8 cellular contexts compared by ENCODE assay signal in the genomic region with DNA sequence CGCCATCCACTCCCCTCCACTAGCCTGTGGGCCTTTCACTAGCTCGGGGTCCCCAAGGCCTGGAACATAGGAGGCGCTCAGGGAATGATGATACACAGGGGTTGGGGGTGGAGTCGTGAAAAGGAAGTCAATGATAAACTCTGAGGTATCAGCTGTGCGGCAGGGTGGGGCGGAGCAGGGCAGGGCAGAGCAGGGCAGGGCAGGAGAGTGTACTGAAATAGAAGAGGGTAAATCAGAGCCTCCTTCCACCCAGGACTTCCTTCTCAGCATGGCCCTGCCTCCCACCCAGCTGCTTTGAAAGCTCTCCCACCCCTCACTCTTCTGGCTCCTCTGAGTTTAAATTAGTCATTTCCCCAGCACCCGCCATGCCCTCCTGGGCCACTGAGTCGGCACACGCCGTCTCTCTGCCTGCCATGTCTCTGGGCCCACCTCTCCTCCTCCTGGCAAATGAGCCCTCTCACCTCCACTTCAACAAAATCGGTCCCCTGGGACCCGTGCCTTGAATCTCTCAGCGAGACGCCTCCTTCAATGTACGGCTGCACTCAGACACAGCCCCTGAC. TPM values are rescaled to one million over a fixed set of nuclear protein-coding genes. Genes with fewer than 3 reads are reported as not detected.
A peak's percentile ranks its signal among the peaks of the same experiment; 100 is the strongest.
DNase-seq lines count a peak whose midpoint lies in the region; ATAC-seq and TF ChIP-seq lines count a peak whose summit lies in the region.

No MANE protein-coding gene starts in this region.

- H3K36me3 ChIP-seq in OCI-LY1 (ENCODE audit: insufficient read depth, low read length): peaks cover 32% of the 10 kb centered on the region; the same call in 1 of the 2 replicates
- peaks cover 16% of the 10 kb centered on the region for H3K36me3 ChIP-seq in lower lobe of right lung

- peaks cover 43% of the 10 kb centered on the region for H3K4me1 ChIP-seq in OCI-LY1 (ENCODE audit: insufficient read depth, low read length, severe bottlenecking)
- H3K4me1 ChIP-seq in lower lobe of right lung: peaks cover 89% of the 10 kb centered on the region

- no peaks in the 10 kb centered on the region for H4K20me1 ChIP-seq in OCI-LY1 (ENCODE audit: insufficient read depth, low read length)

- H3K4me1 Mint-ChIP-seq in stimulated activated naive CD8-positive, alpha-beta T cell treated with anti-CD3 and anti-CD28 coated beads, Interleukin-15, Interleukin-2, amounts not matched to agents 100 ng/mL and 50 ng/mL, for 24 hours (ENCODE audit: low read depth): peaks cover 97% of the 10 kb centered on the region

- H3K27ac Mint-ChIP-seq in stimulated activated naive CD8-positive, alpha-beta T cell treated with anti-CD3 and anti-CD28 coated beads, Interleukin-15, Interleukin-2, amounts not matched to agents 100 ng/mL and 50 ng/mL, for 24 hours: peak overlapping the region; percentile 93

- H3F3A ChIP-seq in OCI-LY1 (ENCODE audit: insufficient read depth, low read length): no peaks in the 10 kb centered on the region

- H3K4me3 ChIP-seq in AG04450 (ENCODE audit: low read depth, low read length) (no peak overlapping the region), OCI-LY1 (ENCODE audit: low read depth, low read length, poor library complexity, severe bottlenecking) (peak overlapping the region; percentile 6), lower lobe of right lung (peak overlapping the region; percentile 4)

- H3K36me3 Mint-ChIP-seq in stimulated activated naive CD8-positive, alpha-beta T cell treated with anti-CD3 and anti-CD28 coated beads, Interleukin-15, Interleukin-2, amounts not matched to agents 100 ng/mL and 50 ng/mL, for 24 hours (ENCODE audit: low read depth): peaks cover 55% of the 10 kb centered on the region

- H3K9me3 ChIP-seq in AG04450 (ENCODE audit: control insufficient read depth, insufficient read depth, low read length) (no peaks in the 10 kb centered on the region), OCI-LY1 (ENCODE audit: low read length) (no peaks in the 10 kb centered on the region), lower lobe of right lung (no peaks in the 10 kb centered on the region)

- H3K79me2 ChIP-seq in OCI-LY1 (ENCODE audit: insufficient read depth, low read length): peaks cover 25% of the 10 kb centered on the region

- no peak for DNase-seq in AG04450 (ENCODE audit: low read depth, low spot score)
- peak; percentile 59 for DNase-seq in activated naive CD4-positive, alpha-beta T cell treated with anti-CD3 and anti-CD28 coated beads, Interleukin-2, amount 50 U/mL, for 16 hours
- DNase-seq in lower lobe of right lung: peak; percentile 75
- no peak for DNase-seq in caudate nucleus (lab: John Stamatoyannopoulos, UW)

- TF ChIP-seq CTCF in AG04450 (IDR thresholded peaks at IDR 0.05; ENCODE audit: low read depth, low read length) (no peak), OCI-LY1 (IDR thresholded peaks at IDR 0.05; ENCODE audit: low read length) (no peak), lower lobe of right lung (IDR thresholded peaks at IDR 0.05) (no peak)

- H3K27ac ChIP-seq in AG04450 (ENCODE audit: low read depth, low read length): peak overlapping the region; percentile 21
- H3K27ac ChIP-seq in OCI-LY1 (ENCODE audit: low read depth, low read length, poor library complexity, severe bottlenecking): peak overlapping the region; percentile 53
- peak overlapping the region; percentile 63 for H3K27ac ChIP-seq in lower lobe of right lung
- no peak overlapping the region for H3K27ac ChIP-seq in caudate nucleus (ENCODE audit: low read depth, low read length)

- peak overlapping the region; percentile 36; the same call in 1 of the 2 replicates for H3K4me2 ChIP-seq in OCI-LY1 (ENCODE audit: low read length)

- H3K9me2 ChIP-seq in OCI-LY1 (ENCODE audit: low read depth, low read length): no peaks in the 10 kb centered on the region

- CTCF ChIA-PET in AG04450 (lab: Charles Lee): interaction anchor here (1.2 to 2.5 kb wide), 2 partner anchors 16 to 183 kb away, joined by 4 to 7 read pairs; no protein-coding TSS in a partner anchor

- H3K27me3 ChIP-seq in AG04450 (ENCODE audit: control insufficient read depth, insufficient read depth, low read length): no peaks in the 10 kb centered on the region
- H3K27me3 ChIP-seq in OCI-LY1 (ENCODE audit: insufficient read depth, low read length): no peaks in the 10 kb centered on the region
- no peaks in the 10 kb centered on the region for H3K27me3 ChIP-seq in lower lobe of right lung (ENCODE audit: low read depth)

- POLR2A ChIA-PET in AG04450 (lab: Yijun Ruan, JAX): no interaction called here

- ATAC-seq in GM21619 (IDR thresholded peaks at IDR 0.05; ENCODE audit: unreplicated experiment) (peak; percentile 59), lower lobe of right lung (peak; percentile 81 to 85), GM18519 (IDR thresholded peaks at IDR 0.05; ENCODE audit: low FRiP score, unreplicated experiment) (no peak)

- no peak overlapping the region for H2AFZ ChIP-seq in OCI-LY1 (ENCODE audit: low read length)

- H3K27me3 Mint-ChIP-seq in stimulated activated naive CD8-positive, alpha-beta T cell treated with anti-CD3 and anti-CD28 coated beads, Interleukin-15, Interleukin-2, amounts not matched to agents 100 ng/mL and 50 ng/mL, for 24 hours: no peaks in the 10 kb centered on the region

- peak overlapping the region; percentile 66 for H3K4me3 Mint-ChIP-seq in stimulated activated naive CD8-positive, alpha-beta T cell treated with anti-CD3 and anti-CD28 coated beads, Interleukin-15, Interleukin-2, amounts not matched to agents 100 ng/mL and 50 ng/mL, for 24 hours

- H3K9ac ChIP-seq in OCI-LY1 (ENCODE audit: low read length): no peak overlapping the region; the same call in 1 of the 2 replicates

- intact Hi-C loops in lower lobe of right lung (cut with DNase I): no loop called here

- no peaks in the 10 kb centered on the region for H3K9me3 Mint-ChIP-seq in stimulated activated naive CD8-positive, alpha-beta T cell treated with anti-CD3 and anti-CD28 coated beads, Interleukin-15, Interleukin-2, amounts not matched to agents 100 ng/mL and 50 ng/mL, for 24 hours

RNA-seq across cellular contexts. Expression of a gene that starts 16.9 kb away (rescaled TPM):
- 292 and 312 TPM in 2 replicates for polyA plus RNA-seq in AG04450 (2011; rRNA removed)
- polyA minus RNA-seq in AG04450 (2011; rRNA and poly(A)+ RNA removed): 164 and 172 TPM in 2 replicates
- total RNA-seq in lower lobe of right lung: 236 TPM

Comparison
In these comparisons a context has a peak if more than half of its experiments do, and no peak if none do; other contexts are left out.
1. DNase-seq: peak in activated naive CD4-positive, alpha-beta T cell treated with anti-CD3 and anti-CD28 coated beads, Interleukin-2, amount 50 U/mL, for 16 hours (single experiment) and lower lobe of right lung (single experiment); none in AG04450 (single experiment) and caudate nucleus (0 of 61).